ENCODE assay signal across 18 cellular contexts in genomic region chr4:76952631-76953587, GRCh38. TPM values are rescaled to one million over a fixed set of nuclear protein-coding genes. Genes with fewer than 3 reads are reported as not detected.
DNase-seq lines count a peak whose midpoint lies in the region; ATAC-seq and TF ChIP-seq lines count a peak whose summit lies in the region.
"Had no signal": no experiment of that assay in that cellular context is flagged by ENCODE, and none has a peak within 500 bp of the region (broad histone marks: within the 10 kb centered on the region; RNA-seq: fewer than 3 reads in every experiment).

No MANE protein-coding gene starts in this region.

- H3K4me3 ChIP-seq in AG09309 (ENCODE audit: control insufficient read depth, low read depth, low read length) = peak overlapping the region; percentile 88
- H3K4me3 ChIP-seq in HFF-Myc (replicated peaks; ENCODE audit: low read depth, low read length) = peak overlapping the region; percentile 93
- H3K4me3 ChIP-seq: cardiac muscle cell had no signal

- H3K4me3 Mint-ChIP-seq in chondrocyte (ENCODE audit: unreplicated experiment) (peak overlapping the region; percentile 84), nephron (peak overlapping the region; percentile 85 to 93 (median 90))
- no peak overlapping the region for H3K4me3 Mint-ChIP-seq in activated CD8-positive, alpha-beta T cell treated with anti-CD3 and anti-CD28 coated beads for 36 hours
- H3K4me3 Mint-ChIP-seq: activated CD8-positive, alpha-beta memory T cell treated with anti-CD3 and anti-CD28 coated beads, Interleukin-2, amount 10 ng/mL, durations not matched to agents 7 days and 5 days had no signal

- peaks cover 66% of the 10 kb centered on the region for H3K4me1 Mint-ChIP-seq in chondrocyte (ENCODE audit: low read depth)
- peaks cover 77% of the 10 kb centered on the region for H3K4me1 Mint-ChIP-seq in nephron
- H3K4me1 Mint-ChIP-seq in activated CD8-positive, alpha-beta T cell treated with anti-CD3 and anti-CD28 coated beads for 36 hours (ENCODE audit: low read depth) = peaks cover 17% of the 10 kb centered on the region

- H3K9me3 Mint-ChIP-seq in chondrocyte (ENCODE audit: low read depth) (no peaks in the 10 kb centered on the region), nephron (no peaks in the 10 kb centered on the region)
- H3K9me3 Mint-ChIP-seq in activated CD8-positive, alpha-beta T cell treated with anti-CD3 and anti-CD28 coated beads for 36 hours = no peaks in the 10 kb centered on the region

- CTCF ChIA-PET in activated CD8-positive, alpha-beta T cell treated with anti-CD3 and anti-CD28 coated beads for 36 hours (lab: Charles Lee) = interaction anchor here (0.8 to 3.5 kb wide), 4 partner anchors 56 to 100 kb away, joined by 3 to 16 read pairs (median 4); no protein-coding TSS in a partner anchor

- no peak for DNase-seq in AG09309 (ENCODE audit: low read depth)
- DNase-seq in HFF-Myc (ENCODE audit: extremely low read depth, low read depth) = no peak
- no peak for DNase-seq in chondrocyte (ENCODE audit: low spot score)
- DNase-seq in activated CD8-positive, alpha-beta T cell treated with anti-CD3 and anti-CD28 coated beads for 36 hours = no peak
- DNase-seq: activated CD8-positive, alpha-beta memory T cell treated with anti-CD3 and anti-CD28 coated beads, Interleukin-2, amount 10 ng/mL, durations not matched to agents 7 days and 5 days; activated gamma-delta T cell treated with Interleukin-2 at 50 U/mL for 16 hours; head of caudate nucleus; NCI-H1092 treated with DMSO at 0.1 percent for 48 hours; NCI-H226; stimulated activated CD4-positive, alpha-beta T cell treated with anti-CD3 and anti-CD28 coated beads, Interleukin-15, amount 100 ng/mL, for 24 hours; WERI-Rb-1 had no signal

- ATAC-seq in GM21526 (IDR thresholded peaks at IDR 0.05; ENCODE audit: low FRiP score, unreplicated experiment) (no peak), HG03565 (IDR thresholded peaks at IDR 0.05; ENCODE audit: unreplicated experiment) (no peak), GM19463 (IDR thresholded peaks at IDR 0.05; ENCODE audit: unreplicated experiment) (no peak)
- no peak for ATAC-seq in activated CD8-positive, alpha-beta T cell treated with anti-CD3 and anti-CD28 coated beads for 36 hours
- ATAC-seq: activated CD8-positive, alpha-beta memory T cell treated with anti-CD3 and anti-CD28 coated beads, Interleukin-2, amount 10 ng/mL, durations not matched to agents 7 days and 5 days had no signal

- no peak for TF ChIP-seq CTCF in AG09309 (IDR thresholded peaks at IDR 0.05; ENCODE audit: control insufficient read depth, insufficient read depth, low read depth, low read length, missing control alignments)
- TF ChIP-seq CTCF in HFF-Myc (IDR thresholded peaks at IDR 0.05; ENCODE audit: low read depth, low read length, missing control alignments) = no peak
- TF ChIP-seq CTCF in chondrocyte (IDR thresholded peaks at IDR 0.05) = no peak
- no peak for TF ChIP-seq CTCF in nephron (IDR thresholded peaks at IDR 0.05; ENCODE audit: unreplicated experiment in 3 of 3)
- TF ChIP-seq CTCF in activated CD8-positive, alpha-beta T cell treated with anti-CD3 and anti-CD28 coated beads for 36 hours (IDR thresholded peaks at IDR 0.05) = no peak

- H3K36me3 Mint-ChIP-seq in chondrocyte (ENCODE audit: low read depth) = peaks cover 25% of the 10 kb centered on the region
- peaks cover 40% of the 10 kb centered on the region for H3K36me3 Mint-ChIP-seq in nephron (ENCODE audit: low read depth)
- peaks cover 10% of the 10 kb centered on the region for H3K36me3 Mint-ChIP-seq in activated CD8-positive, alpha-beta T cell treated with anti-CD3 and anti-CD28 coated beads for 36 hours (ENCODE audit: low read depth)

- POLR2A ChIA-PET in activated CD8-positive, alpha-beta T cell treated with anti-CD3 and anti-CD28 coated beads for 36 hours (lab: Charles Lee) = interaction anchor here (0.8 kb wide), 1 partner anchor 38 kb away, joined by 3 read pairs; no protein-coding TSS in a partner anchor

- H3K27me3 Mint-ChIP-seq in chondrocyte (ENCODE audit: low read depth) = no peaks in the 10 kb centered on the region
- H3K27me3 Mint-ChIP-seq in nephron (ENCODE audit: low read depth) = no peaks in the 10 kb centered on the region
- peaks cover 2% of the 10 kb centered on the region for H3K27me3 Mint-ChIP-seq in activated CD8-positive, alpha-beta T cell treated with anti-CD3 and anti-CD28 coated beads for 36 hours
- H3K27me3 Mint-ChIP-seq: progenitor cell of endocrine pancreas had no signal

- intact Hi-C loops in activated CD8-positive, alpha-beta T cell treated with anti-CD3 and anti-CD28 coated beads for 36 hours (cut with micrococcal nuclease) = no loop called here

- H3K27ac Mint-ChIP-seq in chondrocyte (ENCODE audit: unreplicated experiment) (peak overlapping the region; percentile 92), nephron (peak overlapping the region; percentile 89 to 91 (median 91))
- H3K27ac Mint-ChIP-seq in activated CD8-positive, alpha-beta T cell treated with anti-CD3 and anti-CD28 coated beads for 36 hours = no peak overlapping the region
- H3K27ac Mint-ChIP-seq: activated CD8-positive, alpha-beta memory T cell treated with anti-CD3 and anti-CD28 coated beads, Interleukin-2, amount 10 ng/mL, durations not matched to agents 7 days and 5 days; progenitor cell of endocrine pancreas had no signal

RNA-seq across cellular contexts. Expression of gene SEPTIN11, which starts 3.4 kb away (rescaled TPM):
- total RNA-seq in chondrocyte = 643 to 720 TPM (median 718 TPM) in 3 replicates
- total RNA-seq in activated CD8-positive, alpha-beta T cell treated with anti-CD3 and anti-CD28 coated beads for 36 hours = 10 to 100 TPM; 38.6 to 43.3 TPM

RNA-seq across cellular contexts. Expression of gene SOWAHB, which starts 55.0 kb away (rescaled TPM):
- total RNA-seq in chondrocyte = 2.6 to 4.8 TPM (median 4.8 TPM) in 3 replicates
- not detected for total RNA-seq in activated CD8-positive, alpha-beta T cell treated with anti-CD3 and anti-CD28 coated beads for 36 hours
- total RNA-seq: activated CD8-positive, alpha-beta memory T cell treated with anti-CD3 and anti-CD28 coated beads, Interleukin-2, amount 10 ng/mL, durations not matched to agents 7 days and 5 days; mononuclear cell had no signal

Comparison
In these comparisons a context has a peak if more than half of its experiments do, and no peak if none do; other contexts are left out.
1. RNA of gene SEPTIN11, which starts 3.4 kb away (total RNA-seq): 643 to 720 TPM in chondrocyte; 38.6 to 43.3 TPM in activated CD8-positive, alpha-beta T cell treated with anti-CD3 and anti-CD28 coated beads for 36 hours; every median in the first group is over 10 times any median in the second.